8 cellular contexts compared by ENCODE assay signal in the genomic region with DNA sequence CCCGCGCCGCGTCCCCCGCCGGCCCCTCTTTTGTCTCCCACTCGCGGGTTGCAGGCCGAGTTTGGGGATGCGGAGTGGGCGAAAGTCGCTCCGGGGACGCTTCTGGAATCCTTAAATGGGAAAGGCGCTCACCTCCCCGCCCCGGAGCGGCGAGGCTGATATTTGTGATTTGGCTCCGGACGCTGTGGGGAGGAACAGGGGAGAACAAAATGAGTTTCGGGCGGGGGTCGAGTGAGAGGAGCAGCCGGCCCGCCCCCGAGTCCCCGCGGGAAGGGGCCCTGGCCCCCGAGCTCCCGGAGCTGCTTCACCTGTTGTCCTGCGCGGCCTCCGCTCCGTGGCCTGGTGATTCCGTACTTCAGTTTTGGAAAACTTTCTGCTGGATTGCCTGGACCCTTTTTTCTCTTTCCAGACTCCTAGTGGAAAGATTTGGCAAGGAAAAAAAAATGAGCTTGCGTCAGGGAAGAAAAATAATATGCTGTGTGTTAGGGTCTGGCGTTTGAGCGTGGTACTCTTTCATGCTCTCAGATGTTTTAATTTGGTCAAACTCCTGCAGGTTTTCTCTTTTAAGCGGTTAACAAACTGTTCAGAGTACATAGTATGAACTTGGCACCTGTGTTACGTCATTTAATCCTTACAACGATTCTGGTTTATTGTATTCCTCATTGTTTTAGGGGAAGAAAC. TPM values are rescaled to one million over a fixed set of nuclear protein-coding genes. Genes with fewer than 3 reads are reported as not detected.
DNase-seq lines count a peak whose midpoint lies in the region; ATAC-seq, FAIRE-seq and TF ChIP-seq lines count a peak whose summit lies in the region.

No MANE protein-coding gene starts in this region.

- no peaks in the 10 kb centered on the region for H3K9me3 ChIP-seq in stomach

- no peak for TF ChIP-seq EP300 in stomach (IDR thresholded peaks at IDR 0.05)

- no peak for FAIRE-seq in HTR-8/SVneo (lab: Jason Lieb, UNC)

- intact Hi-C loops in stomach (cut with DNase I; ENCODE audit: low total_unique reads) = no loop called here

- H3K4me3 Mint-ChIP-seq in memory B cell = peak overlapping the region; percentile 83

- WGBS in stomach, 5 donors = 1 to 5% (median 3%) methylated on average over 22 to 42 of the region's 42 CpGs

- H3K4me1 ChIP-seq in stomach = peaks cover 11 to 82% (median 40%) of the 10 kb centered on the region in 4 donors

- H3K4me3 ChIP-seq in coronary artery (peak overlapping the region; percentile 95), stomach (peak overlapping the region; percentile 75 to 87 (median 80))

- H3K4me1 Mint-ChIP-seq in memory B cell = peaks cover 32% of the 10 kb centered on the region

- TF ChIP-seq POLR2A in stomach (IDR thresholded peaks at IDR 0.05) = peak in 1 of 4 donors; percentile 38

- H3K27me3 Mint-ChIP-seq in memory B cell = no peaks in the 10 kb centered on the region

- H3K36me3 ChIP-seq in stomach = no peaks in the 10 kb centered on the region

- peak; percentile 3 for ATAC-seq in HG03520 (IDR thresholded peaks at IDR 0.05; ENCODE audit: unreplicated experiment)
- no peak for ATAC-seq in memory B cell (ENCODE audit: low read depth)
- no peak for ATAC-seq in HG02588 (IDR thresholded peaks at IDR 0.05; ENCODE audit: unreplicated experiment)

- no peaks in the 10 kb centered on the region for H3K36me3 Mint-ChIP-seq in memory B cell

- peaks cover 0 to 18% (median 3%) of the 10 kb centered on the region in 3 donors for H3K27me3 ChIP-seq in stomach

- TF ChIP-seq CTCF in GM12872 (IDR thresholded peaks at IDR 0.05; ENCODE audit: insufficient read depth, low read depth, low read length) = 0 out of 3 replicates have a peak, but pooled peaks have one; percentile 1
- TF ChIP-seq CTCF in coronary artery (IDR thresholded peaks at IDR 0.05) = no peak
- no peak for TF ChIP-seq CTCF in stomach (IDR thresholded peaks at IDR 0.05)

- peak overlapping the region; percentile 40 for H3K27ac Mint-ChIP-seq in memory B cell

- DNase-seq in T-helper 9 cell = peak; percentile 5
- DNase-seq in coronary artery (ENCODE audit: low spot score) = peak; percentile 79
- no peak for DNase-seq in memory B cell (ENCODE audit: low spot score in 2 of 2)
- peak; percentile 31 for DNase-seq in stomach
- no peak for DNase-seq in HTR-8/SVneo (ENCODE audit: insufficient read length, low spot score)

- no peaks in the 10 kb centered on the region for H3K9me3 Mint-ChIP-seq in memory B cell

- H3K27ac ChIP-seq in coronary artery (peak overlapping the region; percentile 90 to 97), stomach (peak overlapping the region; percentile 97 to 100 (median 98))

RNA-seq across cellular contexts. Expression of a gene that starts 0.8 kb away (rescaled TPM):
- 100 to 1,000 TPM in 1 of 5 donors, 10 to 100 TPM in 4; 18.3 to 104 (median 35.3) TPM for total RNA-seq in stomach
- polyA plus RNA-seq in stomach = 1 to 10 TPM; 5.8 to 6.5 (median 5.9) TPM

Comparison
In these comparisons a context has a peak if more than half of its experiments do, and no peak if none do; other contexts are left out.
1. DNase-seq: peak in T-helper 9 cell (single experiment), coronary artery (single experiment) and stomach (single experiment); none in memory B cell (0 of 2) and HTR-8/SVneo (single experiment).